Comparison of ENCODE assay signal across 1 cellular context in the genomic region with DNA sequence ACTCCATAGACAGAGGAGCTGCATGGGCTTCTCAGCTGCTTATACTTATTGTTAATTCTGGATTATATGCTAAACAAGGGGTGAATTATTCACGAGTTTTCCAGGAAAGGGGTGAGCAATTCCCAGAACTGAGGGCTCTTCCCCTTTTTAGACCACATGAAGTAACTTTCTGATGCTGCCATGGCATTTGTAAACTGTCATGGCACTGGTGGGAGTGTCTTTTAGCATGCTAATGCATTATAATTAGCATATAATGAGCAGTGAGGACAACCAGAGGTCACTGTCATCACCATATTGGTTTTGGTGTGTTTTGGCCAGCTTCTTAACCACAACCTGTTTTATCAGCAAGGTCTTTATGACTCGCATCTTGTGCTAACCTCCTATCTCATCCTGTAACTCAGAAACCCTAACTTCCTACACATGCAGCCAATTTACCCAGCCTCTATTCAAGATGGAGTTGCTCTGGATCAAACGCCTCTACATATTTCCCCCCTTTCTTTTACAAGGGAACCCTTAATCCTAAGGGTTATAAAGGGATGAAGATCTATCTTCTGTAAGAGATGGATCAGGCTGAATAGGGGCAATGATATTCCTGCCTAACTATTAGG.
A peak's percentile ranks its signal among the peaks of the same experiment; 100 is the strongest.
TF ChIP-seq lines count a peak whose summit lies in the region.

No MANE protein-coding gene starts in this region.

TF ChIP-seq in K562, 482 proteins besides CTCF, POLR2A, EP300 and RAD21 (continued from another document):
- no peak for TF ChIP-seq NR2C1 (IDR thresholded peaks at IDR 0.05)
- TF ChIP-seq NR2C1 (tag; IDR thresholded peaks at IDR 0.05): peak; percentile 90
- 0 out of 2 replicates have a peak, but pooled peaks have one; percentile 56 for TF ChIP-seq CTBP1 (IDR thresholded peaks at IDR 0.05; ENCODE audit: borderline replicate concordance)
- no peak for TF ChIP-seq BMI1 (IDR thresholded peaks at IDR 0.05; ENCODE audit: low read length)
- no peak for TF ChIP-seq SAFB (IDR thresholded peaks at IDR 0.05; ENCODE audit: borderline replicate concordance, low read depth, low read length)
- TF ChIP-seq, protein P1, sequence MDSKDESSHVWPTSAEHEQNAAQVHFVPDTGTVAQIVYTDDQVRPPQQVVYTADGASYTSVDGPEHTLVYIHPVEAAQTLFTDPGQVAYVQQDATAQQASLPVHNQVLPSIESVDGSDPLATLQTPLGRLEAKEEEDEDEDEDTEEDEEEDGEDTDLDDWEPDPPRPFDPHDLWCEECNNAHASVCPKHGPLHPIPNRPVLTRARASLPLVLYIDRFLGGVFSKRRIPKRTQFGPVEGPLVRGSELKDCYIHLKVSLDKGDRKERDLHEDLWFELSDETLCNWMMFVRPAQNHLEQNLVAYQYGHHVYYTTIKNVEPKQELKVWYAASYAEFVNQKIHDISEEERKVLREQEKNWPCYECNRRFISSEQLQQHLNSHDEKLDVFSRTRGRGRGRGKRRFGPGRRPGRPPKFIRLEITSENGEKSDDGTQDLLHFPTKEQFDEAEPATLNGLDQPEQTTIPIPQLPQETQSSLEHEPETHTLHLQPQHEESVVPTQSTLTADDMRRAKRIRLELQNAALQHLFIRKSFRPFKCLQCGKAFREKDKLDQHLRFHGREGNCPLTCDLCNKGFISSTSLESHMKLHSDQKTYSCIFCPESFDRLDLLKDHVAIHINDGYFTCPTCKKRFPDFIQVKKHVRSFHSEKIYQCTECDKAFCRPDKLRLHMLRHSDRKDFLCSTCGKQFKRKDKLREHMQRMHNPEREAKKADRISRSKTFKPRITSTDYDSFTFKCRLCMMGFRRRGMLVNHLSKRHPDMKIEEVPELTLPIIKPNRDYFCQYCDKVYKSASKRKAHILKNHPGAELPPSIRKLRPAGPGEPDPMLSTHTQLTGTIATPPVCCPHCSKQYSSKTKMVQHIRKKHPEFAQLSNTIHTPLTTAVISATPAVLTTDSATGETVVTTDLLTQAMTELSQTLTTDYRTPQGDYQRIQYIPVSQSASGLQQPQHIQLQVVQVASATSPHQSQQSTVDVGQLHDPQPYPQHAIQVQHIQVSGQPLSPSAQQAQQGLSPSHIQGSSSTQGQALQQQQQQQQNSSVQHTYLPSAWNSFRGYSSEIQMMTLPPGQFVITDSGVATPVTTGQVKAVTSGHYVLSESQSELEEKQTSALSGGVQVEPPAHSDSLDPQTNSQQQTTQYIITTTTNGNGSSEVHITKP (IDR thresholded peaks at IDR 0.05; ENCODE audit: partially characterized antibody): no peak
- TF ChIP-seq CXXC5 (CRISPR knock-in tag; IDR thresholded peaks at IDR 0.05): peak; percentile 87
- TF ChIP-seq ZNF347 (CRISPR knock-in tag; IDR thresholded peaks at IDR 0.05; ENCODE audit: low read depth): no peak
- TF ChIP-seq, protein P2, sequence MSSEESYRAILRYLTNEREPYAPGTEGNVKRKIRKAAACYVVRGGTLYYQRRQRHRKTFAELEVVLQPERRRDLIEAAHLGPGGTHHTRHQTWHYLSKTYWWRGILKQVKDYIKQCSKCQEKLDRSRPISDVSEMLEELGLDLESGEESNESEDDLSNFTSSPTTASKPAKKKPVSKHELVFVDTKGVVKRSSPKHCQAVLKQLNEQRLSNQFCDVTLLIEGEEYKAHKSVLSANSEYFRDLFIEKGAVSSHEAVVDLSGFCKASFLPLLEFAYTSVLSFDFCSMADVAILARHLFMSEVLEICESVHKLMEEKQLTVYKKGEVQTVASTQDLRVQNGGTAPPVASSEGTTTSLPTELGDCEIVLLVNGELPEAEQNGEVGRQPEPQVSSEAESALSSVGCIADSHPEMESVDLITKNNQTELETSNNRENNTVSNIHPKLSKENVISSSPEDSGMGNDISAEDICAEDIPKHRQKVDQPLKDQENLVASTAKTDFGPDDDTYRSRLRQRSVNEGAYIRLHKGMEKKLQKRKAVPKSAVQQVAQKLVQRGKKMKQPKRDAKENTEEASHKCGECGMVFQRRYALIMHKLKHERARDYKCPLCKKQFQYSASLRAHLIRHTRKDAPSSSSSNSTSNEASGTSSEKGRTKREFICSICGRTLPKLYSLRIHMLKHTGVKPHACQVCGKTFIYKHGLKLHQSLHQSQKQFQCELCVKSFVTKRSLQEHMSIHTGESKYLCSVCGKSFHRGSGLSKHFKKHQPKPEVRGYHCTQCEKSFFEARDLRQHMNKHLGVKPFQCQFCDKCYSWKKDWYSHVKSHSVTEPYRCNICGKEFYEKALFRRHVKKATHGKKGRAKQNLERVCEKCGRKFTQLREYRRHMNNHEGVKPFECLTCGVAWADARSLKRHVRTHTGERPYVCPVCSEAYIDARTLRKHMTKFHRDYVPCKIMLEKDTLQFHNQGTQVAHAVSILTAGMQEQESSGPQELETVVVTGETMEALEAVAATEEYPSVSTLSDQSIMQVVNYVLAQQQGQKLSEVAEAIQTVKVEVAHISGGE (CRISPR knock-in tag; IDR thresholded peaks at IDR 0.05): peak in 1 of 3 experiments; percentile 71; a peak in 2 of 6 replicates
- TF ChIP-seq, protein P3, sequence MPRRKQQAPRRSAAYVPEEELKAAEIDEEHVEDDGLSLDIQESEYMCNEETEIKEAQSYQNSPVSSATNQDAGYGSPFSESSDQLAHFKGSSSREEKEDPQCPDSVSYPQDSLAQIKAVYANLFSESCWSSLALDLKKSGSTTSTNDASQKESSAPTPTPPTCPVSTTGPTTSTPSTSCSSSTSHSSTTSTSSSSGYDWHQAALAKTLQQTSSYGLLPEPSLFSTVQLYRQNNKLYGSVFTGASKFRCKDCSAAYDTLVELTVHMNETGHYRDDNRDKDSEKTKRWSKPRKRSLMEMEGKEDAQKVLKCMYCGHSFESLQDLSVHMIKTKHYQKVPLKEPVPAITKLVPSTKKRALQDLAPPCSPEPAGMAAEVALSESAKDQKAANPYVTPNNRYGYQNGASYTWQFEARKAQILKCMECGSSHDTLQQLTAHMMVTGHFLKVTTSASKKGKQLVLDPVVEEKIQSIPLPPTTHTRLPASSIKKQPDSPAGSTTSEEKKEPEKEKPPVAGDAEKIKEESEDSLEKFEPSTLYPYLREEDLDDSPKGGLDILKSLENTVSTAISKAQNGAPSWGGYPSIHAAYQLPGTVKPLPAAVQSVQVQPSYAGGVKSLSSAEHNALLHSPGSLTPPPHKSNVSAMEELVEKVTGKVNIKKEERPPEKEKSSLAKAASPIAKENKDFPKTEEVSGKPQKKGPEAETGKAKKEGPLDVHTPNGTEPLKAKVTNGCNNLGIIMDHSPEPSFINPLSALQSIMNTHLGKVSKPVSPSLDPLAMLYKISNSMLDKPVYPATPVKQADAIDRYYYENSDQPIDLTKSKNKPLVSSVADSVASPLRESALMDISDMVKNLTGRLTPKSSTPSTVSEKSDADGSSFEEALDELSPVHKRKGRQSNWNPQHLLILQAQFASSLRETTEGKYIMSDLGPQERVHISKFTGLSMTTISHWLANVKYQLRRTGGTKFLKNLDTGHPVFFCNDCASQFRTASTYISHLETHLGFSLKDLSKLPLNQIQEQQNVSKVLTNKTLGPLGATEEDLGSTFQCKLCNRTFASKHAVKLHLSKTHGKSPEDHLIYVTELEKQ (CRISPR knock-in tag; IDR thresholded peaks at IDR 0.05): peak; percentile 82
- TF ChIP-seq MIER1 (IDR thresholded peaks at IDR 0.05; ENCODE audit: low read depth): no peak
- TF ChIP-seq ZKSCAN1 (IDR thresholded peaks at IDR 0.05; ENCODE audit: low read depth, low read length): 0 out of 2 replicates have a peak, but pooled peaks have one; percentile 45
